Comparison of ENCODE assay signal across 24 cellular contexts in genomic region chr6:152441892-152442291, GRCh38.
"Had no signal": no experiment of that assay in that cellular context is flagged by ENCODE, and none has a peak within 500 bp of the region (broad histone marks: within the 10 kb centered on the region; RNA-seq: fewer than 3 reads in every experiment).

No MANE protein-coding gene starts in this region.

- H3K9me3 Mint-ChIP-seq: activated CD4-positive, alpha-beta memory T cell treated with anti-CD3 and anti-CD28 coated beads, Interleukin-2, amount 10 ng/mL, durations not matched to agents 7 days and 5 days; activated CD4-positive, alpha-beta T cell treated with anti-CD3 and anti-CD28 coated beads, Interleukin-2, amount 10 ng/mL, durations not matched to agents 7 days and 5 days; activated naive CD4-positive, alpha-beta T cell treated with anti-CD3 and anti-CD28 coated beads, Interleukin-2, amount 50 U/mL, for 72 hours; activated T-cell treated with anti-CD3 and anti-CD28 coated beads, Interleukin-2, amount 50 U/mL, for 4 hours; activated T-helper 17 cell treated with anti-CD3 and anti-CD28 coated beads, Interleukin-2, amount 50 U/mL, for 72 hours; dendritic cell treated with granulocyte-macrophage colony-stimulating factor and Interleukin-4, amounts not matched to agents 40 ng/mL and 50 ng/mL, for 4 days; naive thymus-derived CD8-positive, alpha-beta T cell; neural crest cell had no signal

- H3K27ac Mint-ChIP-seq: activated CD4-positive, alpha-beta memory T cell treated with anti-CD3 and anti-CD28 coated beads, Interleukin-2, amount 10 ng/mL, durations not matched to agents 7 days and 5 days; activated CD4-positive, alpha-beta T cell treated with anti-CD3 and anti-CD28 coated beads, Interleukin-2, amount 10 ng/mL, durations not matched to agents 7 days and 5 days; activated naive CD4-positive, alpha-beta T cell treated with anti-CD3 and anti-CD28 coated beads, Interleukin-2, amount 50 U/mL, for 72 hours; activated T-helper 17 cell treated with anti-CD3 and anti-CD28 coated beads, Interleukin-2, amount 50 U/mL, for 72 hours; dendritic cell treated with granulocyte-macrophage colony-stimulating factor and Interleukin-4, amounts not matched to agents 40 ng/mL and 50 ng/mL, for 4 days; naive thymus-derived CD8-positive, alpha-beta T cell had no signal

- DNase-seq: activated CD4-positive, alpha-beta memory T cell treated with anti-CD3 and anti-CD28 coated beads, Interleukin-2, amount 10 ng/mL, durations not matched to agents 7 days and 5 days; activated CD4-positive, alpha-beta T cell treated with anti-CD3 and anti-CD28 coated beads for 1 hour; activated CD4-positive, alpha-beta T cell treated with anti-CD3 and anti-CD28 coated beads, Interleukin-2, amount 10 ng/mL, durations not matched to agents 7 days and 5 days; activated naive CD4-positive, alpha-beta T cell; activated T-cell treated with anti-CD3 and anti-CD28 coated beads, Interleukin-2, amount 50 U/mL, for 4 hours; central memory CD4-positive, alpha-beta T cell; effector CD4-positive, alpha-beta T cell; foreskin keratinocyte; heart right ventricle; kidney glomerular epithelial cell; lower lobe of right lung; mesenchymal stem cell; naive thymus-derived CD8-positive, alpha-beta T cell; right cardiac atrium; stimulated activated naive CD4-positive, alpha-beta T cell treated with Interleukin-2 at 50 U/mL for 16 hours; T-helper 9 cell; trophoblast cell had no signal

- H3K27me3 ChIP-seq: breast epithelium, esophagus muscularis mucosa, foreskin keratinocyte, heart right ventricle had no signal

- H3K4me3 ChIP-seq: breast epithelium, esophagus muscularis mucosa, heart right ventricle, lower lobe of right lung had no signal

- H3K27me3 Mint-ChIP-seq: activated CD4-positive, alpha-beta memory T cell treated with anti-CD3 and anti-CD28 coated beads, Interleukin-2, amount 10 ng/mL, durations not matched to agents 7 days and 5 days; dendritic cell treated with granulocyte-macrophage colony-stimulating factor and Interleukin-4, amounts not matched to agents 40 ng/mL and 50 ng/mL, for 4 days had no signal

- H3K4me1 Mint-ChIP-seq: activated CD4-positive, alpha-beta memory T cell treated with anti-CD3 and anti-CD28 coated beads, Interleukin-2, amount 10 ng/mL, durations not matched to agents 7 days and 5 days; activated CD4-positive, alpha-beta T cell treated with anti-CD3 and anti-CD28 coated beads, Interleukin-2, amount 10 ng/mL, durations not matched to agents 7 days and 5 days; activated T-helper 17 cell treated with anti-CD3 and anti-CD28 coated beads, Interleukin-2, amount 50 U/mL, for 72 hours; naive thymus-derived CD8-positive, alpha-beta T cell; neural crest cell had no signal

- H3K4me3 Mint-ChIP-seq: activated CD4-positive, alpha-beta memory T cell treated with anti-CD3 and anti-CD28 coated beads, Interleukin-2, amount 10 ng/mL, durations not matched to agents 7 days and 5 days; activated CD4-positive, alpha-beta T cell treated with anti-CD3 and anti-CD28 coated beads, Interleukin-2, amount 10 ng/mL, durations not matched to agents 7 days and 5 days; activated T-cell treated with anti-CD3 and anti-CD28 coated beads, Interleukin-2, amount 50 U/mL, for 4 hours; activated T-helper 17 cell treated with anti-CD3 and anti-CD28 coated beads, Interleukin-2, amount 50 U/mL, for 72 hours; dendritic cell treated with granulocyte-macrophage colony-stimulating factor and Interleukin-4, amounts not matched to agents 40 ng/mL and 50 ng/mL, for 4 days; naive thymus-derived CD8-positive, alpha-beta T cell; neural crest cell had no signal

- H3K27ac ChIP-seq: breast epithelium, esophagus muscularis mucosa, foreskin keratinocyte, heart right ventricle, lower lobe of right lung had no signal

- H3K36me3 Mint-ChIP-seq: activated naive CD4-positive, alpha-beta T cell treated with anti-CD3 and anti-CD28 coated beads, Interleukin-2, amount 50 U/mL, for 72 hours; naive thymus-derived CD8-positive, alpha-beta T cell had no signal

- H3K9me3 ChIP-seq: breast epithelium, esophagus muscularis mucosa, heart right ventricle, lower lobe of right lung had no signal

- H3K4me1 ChIP-seq: breast epithelium, esophagus muscularis mucosa, foreskin keratinocyte, heart right ventricle, lower lobe of right lung had no signal

- ATAC-seq: activated naive CD4-positive, alpha-beta T cell treated with anti-CD3 and anti-CD28 coated beads, Interleukin-2, amount 50 U/mL, for 72 hours; activated T-cell treated with anti-CD3 and anti-CD28 coated beads, Interleukin-2, amount 50 U/mL, for 4 hours; activated T-helper 17 cell treated with anti-CD3 and anti-CD28 coated beads, Interleukin-2, amount 50 U/mL, for 72 hours; foreskin keratinocyte; heart right ventricle; left lobe of liver; lower lobe of right lung; naive thymus-derived CD8-positive, alpha-beta T cell; right cardiac atrium had no signal

- H3K36me3 ChIP-seq: breast epithelium had no signal
